ENCODE assay signal across 1 cellular context in genomic region chr2:20189299-20189931, GRCh38.
TF ChIP-seq lines count a peak whose summit lies in the region.

No MANE protein-coding gene starts in this region.

TF ChIP-seq in HepG2, 621 proteins besides CTCF, POLR2A, EP300 and RAD21 (continued from another document and continues in another):
- 0 out of 2 replicates have a peak, but pooled peaks have one; percentile 14 for TF ChIP-seq PAXIP1 (CRISPR knock-in tag; conservative IDR thresholded peaks at IDR 0.05)
- TF ChIP-seq BCL6 (CRISPR knock-in tag; IDR thresholded peaks at IDR 0.05), result no peak
- no peak for TF ChIP-seq ZBTB1 (CRISPR knock-in tag; IDR thresholded peaks at IDR 0.05; ENCODE audit: borderline replicate concordance)
- TF ChIP-seq CBX2 (IDR thresholded peaks at IDR 0.05; ENCODE audit: low read depth, low read length), result no peak
- TF ChIP-seq CBX2 (CRISPR knock-in tag; IDR thresholded peaks at IDR 0.05; ENCODE audit: low read depth), result no peak
- no peak for TF ChIP-seq ATF3 (CRISPR knock-in tag; IDR thresholded peaks at IDR 0.05)
- no peak for TF ChIP-seq ZNF761 (CRISPR knock-in tag; conservative IDR thresholded peaks at IDR 0.05)
- TF ChIP-seq TRIM24 (CRISPR knock-in tag; IDR thresholded peaks at IDR 0.05), result no peak
- TF ChIP-seq ZNF605 (CRISPR knock-in tag; IDR thresholded peaks at IDR 0.05), result peak; percentile 29; the same call in 1 of the 2 replicates
- TF ChIP-seq ZNF12 (CRISPR knock-in tag; IDR thresholded peaks at IDR 0.05), result no peak
- TF ChIP-seq ZFP90 (CRISPR knock-in tag; IDR thresholded peaks at IDR 0.05; ENCODE audit: borderline replicate concordance), result 0 out of 2 replicates have a peak, but pooled peaks have one; percentile 15
- TF ChIP-seq SIX4 (CRISPR knock-in tag; IDR thresholded peaks at IDR 0.05), result no peak
- peak; percentile 84 for TF ChIP-seq RXRB (CRISPR knock-in tag; IDR thresholded peaks at IDR 0.05; ENCODE audit: borderline replicate concordance)
- TF ChIP-seq ARNTL (CRISPR knock-in tag; IDR thresholded peaks at IDR 0.05), result 0 out of 2 replicates have a peak, but pooled peaks have one; percentile 43
- no peak for TF ChIP-seq ONECUT2 (CRISPR knock-in tag; IDR thresholded peaks at IDR 0.05)
- no peak for TF ChIP-seq SATB2 (CRISPR knock-in tag; IDR thresholded peaks at IDR 0.05)
- no peak for TF ChIP-seq MEIS1 (CRISPR knock-in tag; IDR thresholded peaks at IDR 0.05; ENCODE audit: borderline replicate concordance)
- no peak for TF ChIP-seq DNMT3B (CRISPR knock-in tag; conservative IDR thresholded peaks at IDR 0.05)
- TF ChIP-seq FOXK1 (CRISPR knock-in tag; IDR thresholded peaks at IDR 0.05; ENCODE audit: borderline replicate concordance, low read depth), result no peak
- no peak for TF ChIP-seq HDAC6 (IDR thresholded peaks at IDR 0.05; ENCODE audit: low read depth, low read length)
- TF ChIP-seq RCOR2 (CRISPR knock-in tag; IDR thresholded peaks at IDR 0.05), result no peak
- TF ChIP-seq CHD2 (IDR thresholded peaks at IDR 0.05; ENCODE audit: low read depth, low read length), result no peak
- peak; percentile 56 for TF ChIP-seq RARA (CRISPR knock-in tag; IDR thresholded peaks at IDR 0.05)
- TF ChIP-seq ZNF530 (CRISPR knock-in tag; IDR thresholded peaks at IDR 0.05; ENCODE audit: low read depth), result no peak
- TF ChIP-seq PAF1 (CRISPR knock-in tag; IDR thresholded peaks at IDR 0.05), result no peak
- no peak for TF ChIP-seq ZNF747 (CRISPR knock-in tag; IDR thresholded peaks at IDR 0.05; ENCODE audit: borderline replicate concordance)
- no peak for TF ChIP-seq ZNF335 (CRISPR knock-in tag; IDR thresholded peaks at IDR 0.05)
- no peak for TF ChIP-seq ZBTB20 (CRISPR knock-in tag; IDR thresholded peaks at IDR 0.05; ENCODE audit: borderline replicate concordance, low read depth)
- no peak for TF ChIP-seq MIXL1 (CRISPR knock-in tag; IDR thresholded peaks at IDR 0.05)
- no peak for TF ChIP-seq FOXP4 (CRISPR knock-in tag; IDR thresholded peaks at IDR 0.05)
- no peak for TF ChIP-seq ZNF75D (CRISPR knock-in tag; IDR thresholded peaks at IDR 0.05; ENCODE audit: borderline replicate concordance)
- no peak for TF ChIP-seq POLR2G (IDR thresholded peaks at IDR 0.05; ENCODE audit: low read depth, low read length)
- 0 out of 2 replicates have a peak, but pooled peaks have one; percentile 2 for TF ChIP-seq RXRA (CRISPR knock-in tag; IDR thresholded peaks at IDR 0.05)
- TF ChIP-seq THYN1 (CRISPR knock-in tag; IDR thresholded peaks at IDR 0.05; ENCODE audit: borderline replicate concordance, low read depth), result no peak
- no peak for TF ChIP-seq ZNF468 (CRISPR knock-in tag; IDR thresholded peaks at IDR 0.05)
- no peak for TF ChIP-seq ZBTB26 (CRISPR knock-in tag; IDR thresholded peaks at IDR 0.05; ENCODE audit: borderline replicate concordance)
- no peak for TF ChIP-seq ZNF260 (CRISPR knock-in tag; IDR thresholded peaks at IDR 0.05; ENCODE audit: borderline replicate concordance, low read depth)
- TF ChIP-seq NR2F6 (IDR thresholded peaks at IDR 0.05), result 0 out of 2 replicates have a peak, but pooled peaks have one; percentile 18
- 0 out of 2 replicates have a peak, but pooled peaks have one; percentile 15 for TF ChIP-seq NR2F6 (CRISPR knock-in tag; IDR thresholded peaks at IDR 0.05)
- TF ChIP-seq ESRRA (CRISPR knock-in tag; IDR thresholded peaks at IDR 0.05; ENCODE audit: low read depth), result no peak
- TF ChIP-seq ZKSCAN5 (CRISPR knock-in tag; IDR thresholded peaks at IDR 0.05), result no peak
- no peak for TF ChIP-seq THRA (CRISPR knock-in tag; IDR thresholded peaks at IDR 0.05; ENCODE audit: borderline replicate concordance)
- no peak for TF ChIP-seq MED8 (CRISPR knock-in tag; IDR thresholded peaks at IDR 0.05; ENCODE audit: insufficient replicate concordance)
- TF ChIP-seq PATZ1 (CRISPR knock-in tag; IDR thresholded peaks at IDR 0.05), result peak; percentile 7; the same call in 1 of the 2 replicates
- no peak for TF ChIP-seq ZFP82 (CRISPR knock-in tag; IDR thresholded peaks at IDR 0.05; ENCODE audit: borderline replicate concordance)
- no peak for TF ChIP-seq ARID2 (CRISPR knock-in tag; IDR thresholded peaks at IDR 0.05; ENCODE audit: borderline replicate concordance)
- TF ChIP-seq STAT5B (CRISPR knock-in tag; IDR thresholded peaks at IDR 0.05), result no peak
- TF ChIP-seq KLF13 (CRISPR knock-in tag; IDR thresholded peaks at IDR 0.05), result no peak
- TF ChIP-seq ZNF224 (CRISPR knock-in tag; IDR thresholded peaks at IDR 0.05), result no peak
- TF ChIP-seq MTA1 (CRISPR knock-in tag; IDR thresholded peaks at IDR 0.05; ENCODE audit: borderline replicate concordance), result no peak
- TF ChIP-seq ZBTB44 (CRISPR knock-in tag; IDR thresholded peaks at IDR 0.05), result no peak
- no peak for TF ChIP-seq TAF15 (IDR thresholded peaks at IDR 0.05; ENCODE audit: low read depth, low read length, poor library complexity, severe bottlenecking)
- TF ChIP-seq JUN (CRISPR knock-in tag; IDR thresholded peaks at IDR 0.05), result no peak
- TF ChIP-seq ZNF367 (CRISPR knock-in tag; IDR thresholded peaks at IDR 0.05; ENCODE audit: borderline replicate concordance), result no peak
- TF ChIP-seq ARID4A (CRISPR knock-in tag; IDR thresholded peaks at IDR 0.05; ENCODE audit: borderline replicate concordance), result peak; percentile 25; the same call in 1 of the 2 replicates
